Comparison of ENCODE assay signal across 24 cellular contexts in genomic region chr3:53859178-53859577, GRCh38. TPM values are rescaled to one million over a fixed set of nuclear protein-coding genes. Genes with fewer than 3 reads are reported as not detected.
DNase-seq lines count a peak whose midpoint lies in the region; ATAC-seq and TF ChIP-seq lines count a peak whose summit lies in the region.
"Had no signal": no experiment of that assay in that cellular context is flagged by ENCODE, and none has a peak within 500 bp of the region (broad histone marks: within the 10 kb centered on the region; RNA-seq: fewer than 3 reads in every experiment).

No MANE protein-coding gene starts in this region.

- DNase-seq in Right ventricle myocardium inferior (ENCODE audit: missing footprints), result no peak
- no peak for DNase-seq in left cardiac atrium
- no peak for DNase-seq in left ventricle myocardium superior
- DNase-seq in substantia nigra (lab: John Stamatoyannopoulos, UW), result no peak
- DNase-seq in NCI-H2227 treated with DMSO at 0.1 percent for 48 hours (lab: John Stamatoyannopoulos, UW), result no peak
- DNase-seq in upper lobe of left lung, result no peak
- DNase-seq: CD4-positive, CD25-positive, alpha-beta regulatory T cell; DMS53; HFFc6; KBM-7; MV-4-11; NCI-H1105; NCI-H1436 treated with DMSO at 0.1 percent for 48 hours; NCI-H187 treated with DMSO at 0.1 percent for 48 hours; NCI-H2171 treated with DMSO at 0.1 percent for 48 hours; NCI-H524 treated with DMSO at 0.1 percent for 48 hours; RPMI8226; SHP77 treated with DMSO at 0.1 percent for 48 hours had no signal

- peak; percentile 20 for ATAC-seq in Right ventricle myocardium inferior
- ATAC-seq in left cardiac atrium, result no peak
- peak; percentile 36 for ATAC-seq in left ventricle myocardium superior
- ATAC-seq in upper lobe of left lung (ENCODE audit: low FRiP score in 2 of 2), result no peak
- ATAC-seq: GM23338 had no signal

- H3K4me3 ChIP-seq in HUES6 (ENCODE audit: low read depth, low read length) (no peak overlapping the region), upper lobe of left lung (no peak overlapping the region)
- H3K4me3 ChIP-seq: BLaER1, GM23338, HAP-1 had no signal

- H3K9me3 ChIP-seq in HUES6 (ENCODE audit: control insufficient read depth, insufficient read depth, low read depth, low read length), result no peaks in the 10 kb centered on the region
- H3K9me3 ChIP-seq in upper lobe of left lung, result no peaks in the 10 kb centered on the region
- H3K9me3 ChIP-seq: BLaER1, HAP-1 had no signal

- peaks cover 36% of the 10 kb centered on the region for H3K36me3 ChIP-seq in HUES6 (ENCODE audit: control insufficient read depth, insufficient read depth, low read length)
- H3K36me3 ChIP-seq in upper lobe of left lung, result peaks cover 0 to 39% (median 12%) of the 10 kb centered on the region in 4 donors

- intact Hi-C loops in Right ventricle myocardium inferior (cut with DNase I) (no loop called here), left cardiac atrium (cut with DNase I) (loop anchor here in 1 of 2 donors (10.0 kb wide), 1 partner anchor 134 kb away; no protein-coding TSS in a partner anchor), left ventricle myocardium superior (cut with micrococcal nuclease) (no loop called here)

- H3K9ac ChIP-seq in HUES6 (ENCODE audit: low read length), result no peak overlapping the region
- H3K9ac ChIP-seq: BLaER1 had no signal

- TF ChIP-seq EP300 in upper lobe of left lung (IDR thresholded peaks at IDR 0.05), result no peak

- H3K27ac ChIP-seq in HUES6 (ENCODE audit: low read depth, low read length) (0 out of 2 replicates have a peak overlapping the region, but pooled peaks have one; percentile 15), substantia nigra (ENCODE audit: low read depth, low read length, poor library complexity, severe bottlenecking) (peak overlapping the region; percentile 20), upper lobe of left lung (no peak overlapping the region)
- H3K27ac ChIP-seq: BLaER1 had no signal

- H3K4me1 ChIP-seq in HUES6 (ENCODE audit: control insufficient read depth, insufficient read depth, low read length), result no peaks in the 10 kb centered on the region
- H3K4me1 ChIP-seq in upper lobe of left lung, result no peaks in the 10 kb centered on the region
- H3K4me1 ChIP-seq: HAP-1 had no signal

- TF ChIP-seq POLR2A in upper lobe of left lung (IDR thresholded peaks at IDR 0.05), result no peak

- WGBS in upper lobe of left lung, 2 donors, result 91 to 97% methylated on average over 6 of the region's 6 CpGs

- TF ChIP-seq CTCF in upper lobe of left lung (IDR thresholded peaks at IDR 0.05), result no peak

- H3K27me3 ChIP-seq in HUES6 (ENCODE audit: control insufficient read depth, insufficient read depth, low read length) (no peaks in the 10 kb centered on the region), upper lobe of left lung (no peaks in the 10 kb centered on the region)
- H3K27me3 ChIP-seq: BLaER1 had no signal

RNA-seq across cellular contexts. Expression of gene IL17RB, which starts 12.8 kb away (rescaled TPM):
- 3.2 TPM for total RNA-seq in Right ventricle myocardium inferior
- total RNA-seq in left cardiac atrium, result 1 to 10 TPM; 1.6 to 2.6 TPM
- 3.1 TPM for total RNA-seq in left ventricle myocardium superior
- total RNA-seq in upper lobe of left lung, result 10 to 100 TPM in 1 of 6 donors, 1 to 10 TPM in 5; 3.1 to 15.6 (median 6.3) TPM
- total RNA-seq: HFFc6, HT1080, LHCN-M2 had no signal

RNA-seq across cellular contexts. Expression of gene CHDH, which starts 13.0 kb away (rescaled TPM):
- 11.0 TPM for total RNA-seq in Right ventricle myocardium inferior
- total RNA-seq in left cardiac atrium, result 1 to 10 TPM; 5.0 to 6.6 TPM
- total RNA-seq in left ventricle myocardium superior, result 12.7 TPM
- 10 to 100 TPM in 5 of 6 donors, 1 to 10 TPM in 1; 9.1 to 20.9 (median 13.9) TPM for total RNA-seq in upper lobe of left lung
- total RNA-seq: HFFc6, HT1080 had no signal

RNA-seq across cellular contexts. Expression of gene ACTR8, which starts 22.8 kb away (rescaled TPM):
- total RNA-seq in Right ventricle myocardium inferior (33.7 TPM), left cardiac atrium (10 to 100 TPM; 28.4 to 30.8 TPM), left ventricle myocardium superior (30.5 TPM), upper lobe of left lung (10 to 100 TPM; 16.2 to 29.7 (median 20.4) TPM)

RNA-seq across cellular contexts. Expression of gene SELENOK, which starts 32.5 kb away (rescaled TPM):
- total RNA-seq in Right ventricle myocardium inferior (112 TPM), left cardiac atrium (10 to 100 TPM; 69.1 to 99.9 TPM), left ventricle myocardium superior (111 TPM), upper lobe of left lung (10 to 100 TPM in 5 of 6 donors, 1 to 10 TPM in 1; 9.4 to 97.3 (median 44.0) TPM)

Comparison
In these comparisons a context has a peak if more than half of its experiments do, and no peak if none do; other contexts are left out.
1. ATAC-seq: peak in Right ventricle myocardium inferior (single experiment) and left ventricle myocardium superior (single experiment); none in left cardiac atrium (0 of 2) and upper lobe of left lung (0 of 2).
2. H3K27ac ChIP-seq: peak in HUES6 (single experiment) and substantia nigra (single experiment); none in upper lobe of left lung (0 of 4).